Comparison of ENCODE assay signal across 8 cellular contexts in genomic region chr18:45690975-45691815, GRCh38. TPM values are rescaled to one million over a fixed set of nuclear protein-coding genes. Genes with fewer than 3 reads are reported as not detected.
DNase-seq lines count a peak whose midpoint lies in the region; ATAC-seq and TF ChIP-seq lines count a peak whose summit lies in the region.

No MANE protein-coding gene starts in this region.

- no peak for TF ChIP-seq POLR2A in ovary (IDR thresholded peaks at IDR 0.05)

- H3K36me3 Mint-ChIP-seq in type B pancreatic cell = peaks cover 4% of the 10 kb centered on the region

- no peak overlapping the region for H3K27ac ChIP-seq in ovary

- no peak overlapping the region for H3K4me3 Mint-ChIP-seq in type B pancreatic cell

- H3K9me3 ChIP-seq in ovary = peaks cover 0 to 3% of the 10 kb centered on the region in 2 donors

- peaks cover 21% of the 10 kb centered on the region for H3K4me1 Mint-ChIP-seq in type B pancreatic cell (ENCODE audit: unreplicated experiment)

- ATAC-seq in HG03095 (IDR thresholded peaks at IDR 0.05; ENCODE audit: unreplicated experiment) = no peak

- intact Hi-C loops in ovary (cut with DNase I) = loop anchor here in 1 of 4 donors (5.0 kb wide), 1 partner anchor 281 kb away; no protein-coding TSS in a partner anchor

- 9 to 12% (median 10%) methylated on average over 12 of the region's 12 CpGs for WGBS in ovary, 3 donors

- no peaks in the 10 kb centered on the region for H3K4me1 ChIP-seq in ovary (ENCODE audit: insufficient read depth)

- H3K27me3 Mint-ChIP-seq in type B pancreatic cell = peaks cover 11% of the 10 kb centered on the region

- peak; percentile 83 for DNase-seq in DMS53 treated with DMSO at 0.1 percent for 48 hours (lab: John Stamatoyannopoulos, UW; ENCODE audit: unreplicated experiment)
- DNase-seq in LNCaP clone FGC (ENCODE audit: low read depth) = peak; percentile 46
- peak; percentile 3 for DNase-seq in SHP77 treated with DMSO at 0.1 percent for 48 hours (lab: John Stamatoyannopoulos, UW)
- DNase-seq in activated naive CD4-positive, alpha-beta T cell (lab: John Stamatoyannopoulos, UW) = peak; percentile 52 to 71 (median 57)
- peak; percentile 78 for DNase-seq in glomerular visceral epithelial cell (ENCODE audit: extremely low spot score)
- DNase-seq in ovary = peak; percentile 57 to 80 (median 74)
- peak; percentile 83 for DNase-seq in type B pancreatic cell (ENCODE audit: extremely low spot score, unreplicated experiment)

- peak; percentile 93 for TF ChIP-seq CTCF in LNCaP clone FGC (IDR thresholded peaks at IDR 0.05; ENCODE audit: control insufficient read depth, extremely low read depth, insufficient read depth)
- peak; percentile 45 to 66 (median 47) for TF ChIP-seq CTCF in ovary (IDR thresholded peaks at IDR 0.05)
- TF ChIP-seq CTCF in type B pancreatic cell (conservative IDR thresholded peaks at IDR 0.05) = peak; percentile 91

- H3K4me3 ChIP-seq in LNCaP clone FGC (ENCODE audit: low read depth, low read length) = no peak overlapping the region
- no peak overlapping the region for H3K4me3 ChIP-seq in ovary

- H3K27me3 ChIP-seq in ovary = no peaks in the 10 kb centered on the region

- no peaks in the 10 kb centered on the region for H3K9me3 Mint-ChIP-seq in type B pancreatic cell

- no peak for TF ChIP-seq EP300 in ovary (IDR thresholded peaks at IDR 0.05)

- H3K36me3 ChIP-seq in ovary = no peaks in the 10 kb centered on the region

- H3K27ac Mint-ChIP-seq in type B pancreatic cell = no peak overlapping the region

RNA-seq across cellular contexts. Expression of gene SLC14A1, which starts 32.8 kb away (rescaled TPM):
- total RNA-seq in ovary = under 1 TPM in 6 of 7 donors, not detected in 1; 0.20 to 0.50 (median 0.43) TPM
- polyA plus RNA-seq in ovary = 1 to 10 TPM in 1 of 2 donors, under 1 TPM in 1; 0.24 to 3.3 TPM
- total RNA-seq in type B pancreatic cell (ENCODE audit: low replicate concordance) = 0.76 and 2.4 TPM in 2 replicates

Comparison
In these comparisons a context has a peak if more than half of its experiments do, and no peak if none do; other contexts are left out.
1. DNase-seq: peak in every context shown above with its lines; median percentile 83 in DMS53 treated with DMSO at 0.1 percent for 48 hours; 83 in type B pancreatic cell; 78 in glomerular visceral epithelial cell; 74 in ovary; 57 in activated naive CD4-positive, alpha-beta T cell; 46 in LNCaP clone FGC; 3 in SHP77 treated with DMSO at 0.1 percent for 48 hours.